Comparison of ENCODE assay signal across 38 cellular contexts in the genomic region with DNA sequence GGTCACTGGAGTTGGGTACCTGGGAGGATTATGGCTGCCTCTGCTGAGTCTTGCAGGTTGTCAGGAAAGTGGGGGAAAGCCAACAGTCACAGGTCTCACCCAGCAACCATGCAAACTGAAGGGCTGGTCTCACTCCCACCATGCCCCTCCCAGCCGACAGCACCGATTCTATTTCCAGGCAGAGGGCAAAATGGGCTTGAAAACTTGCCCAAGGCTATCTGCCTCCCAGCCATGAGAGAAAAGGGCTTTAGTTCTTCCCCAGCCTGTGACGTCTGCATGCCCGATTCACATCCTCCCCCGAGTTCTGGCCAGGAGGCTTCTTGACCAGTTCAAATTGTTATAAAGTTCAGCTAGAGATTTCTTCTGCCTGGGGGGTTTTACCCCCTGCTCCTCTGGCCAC. TPM values are rescaled to one million over a fixed set of nuclear protein-coding genes. Genes with fewer than 3 reads are reported as not detected.
"Had no signal": no experiment of that assay in that cellular context is flagged by ENCODE, and none has a peak within 500 bp of the region (broad histone marks: within the 10 kb centered on the region; RNA-seq: fewer than 3 reads in every experiment).

No MANE protein-coding gene starts in this region.

- H3K27me3 Mint-ChIP-seq: activated B cell treated with CpG ODN at 0.5 μM for 24 hours; activated CD4-positive, alpha-beta memory T cell treated with anti-CD3 and anti-CD28 coated beads for 36 hours; activated CD4-positive, alpha-beta T cell treated with anti-CD3 and anti-CD28 coated beads, Interleukin-2, amount 10 ng/mL, durations not matched to agents 24 days and 14 days; activated CD8-positive, alpha-beta T cell treated with anti-CD3 and anti-CD28 coated beads for 36 hours; activated naive CD8-positive, alpha-beta T cell treated with anti-CD3 and anti-CD28 coated beads for 36 hours; activated T-helper 17 cell treated with anti-CD3 and anti-CD28 coated beads, Interleukin-2, amount 50 U/mL, for 72 hours had no signal

- H3K27me3 ChIP-seq: adrenal gland, body of pancreas, brain microvascular endothelial cell, breast epithelium had no signal

- ATAC-seq: activated CD8-positive, alpha-beta T cell treated with anti-CD3 and anti-CD28 coated beads for 36 hours; activated naive CD4-positive, alpha-beta T cell treated with anti-CD3 and anti-CD28 coated beads, Interleukin-2, amount 50 U/mL, for 72 hours; activated T-cell treated with anti-CD3 and anti-CD28 coated beads, Interleukin-2, amount 50 U/mL, for 4 hours; activated T-cell treated with anti-CD3 and anti-CD28 coated beads, Interleukin-2, amount 50 U/mL, for 72 hours; activated T-helper 17 cell treated with anti-CD3 and anti-CD28 coated beads, Interleukin-2, amount 50 U/mL, for 72 hours; body of pancreas had no signal

- H3K27ac ChIP-seq: adrenal gland, body of pancreas, brain microvascular endothelial cell, breast epithelium, VCaP had no signal

- H3K36me3 ChIP-seq: adrenal gland, brain microvascular endothelial cell, breast epithelium had no signal

- H3K9me3 Mint-ChIP-seq: activated T-helper 17 cell treated with anti-CD3 and anti-CD28 coated beads, Interleukin-2, amount 50 U/mL, for 72 hours had no signal

- H3K4me3 ChIP-seq: adrenal gland, body of pancreas, breast epithelium had no signal

- H3K4me3 Mint-ChIP-seq: activated B cell treated with CpG ODN at 0.5 μM for 24 hours; activated CD4-positive, alpha-beta memory T cell treated with anti-CD3 and anti-CD28 coated beads for 36 hours; activated CD4-positive, alpha-beta T cell treated with anti-CD3 and anti-CD28 coated beads, Interleukin-2, amount 10 ng/mL, durations not matched to agents 24 days and 14 days; activated CD8-positive, alpha-beta T cell treated with anti-CD3 and anti-CD28 coated beads for 36 hours; activated naive CD4-positive, alpha-beta T cell treated with anti-CD3 and anti-CD28 coated beads for 36 hours; activated naive CD8-positive, alpha-beta T cell treated with anti-CD3 and anti-CD28 coated beads for 36 hours; activated T-cell treated with anti-CD3 and anti-CD28 coated beads, Interleukin-2, amount 50 U/mL, for 4 hours; activated T-cell treated with anti-CD3 and anti-CD28 coated beads, Interleukin-2, amount 50 U/mL, for 72 hours; activated T-helper 1 cell treated with anti-CD3 and anti-CD28 coated beads, Interleukin-12 subunit alpha, Interleukin-12 subunit beta, Interleukin-2, Interleukin-4 antibody, amounts not matched to agents 30 ng/mL and 10 ng/mL and 1 ng/mL, durations not matched to agents 14 hours and 24 hours and 36 hours; activated T-helper 17 cell treated with anti-CD3 and anti-CD28 coated beads, Interleukin-2, amount 50 U/mL, for 72 hours; T-helper 1 cell treated with Interleukin-12 subunit alpha and Interleukin-12 subunit beta and Interleukin-4 antibody, amounts not matched to agents 30 μg/mL and 1 μg/mL, for 36 hours; T-helper 2 cell treated with Interferon-gamma antibody and Interleukin-4, amounts not matched to agents 5 μg/mL and 100 μg/mL, for 36 hours had no signal

- DNase-seq: activated B cell treated with CpG ODN at 0.5 μM for 24 hours; activated CD4-positive, alpha-beta memory T cell treated with anti-CD3 and anti-CD28 coated beads for 36 hours; activated CD4-positive, alpha-beta T cell treated with anti-CD3 and anti-CD28 coated beads for 4 hours; activated CD4-positive, alpha-beta T cell treated with anti-CD3 and anti-CD28 coated beads, Interleukin-2, amount 10 ng/mL, durations not matched to agents 24 days and 14 days; activated CD4-positive, alpha-beta T cell treated with anti-CD3 and anti-CD28 coated beads, Interleukin-2, amount 50 U/mL, for 1 hour; activated CD4-positive, alpha-beta T cell treated with anti-CD3 and anti-CD28 coated beads, Interleukin-2, amount 50 U/mL, for 4 hours; activated CD4-positive, CD25-positive, alpha-beta regulatory T cell treated with anti-CD3 and anti-CD28 coated beads, Interleukin-2, amount 50 U/mL, for 72 hours; activated CD8-positive, alpha-beta memory T cell treated with anti-CD3 and anti-CD28 coated beads, Interleukin-2, amount 50 U/mL, for 4 hours; activated CD8-positive, alpha-beta T cell treated with anti-CD3 and anti-CD28 coated beads for 36 hours; activated effector memory CD4-positive, alpha-beta T cell treated with anti-CD3 and anti-CD28 coated beads, Interleukin-2, amount 50 U/mL, for 16 hours; activated gamma-delta T cell treated with Interleukin-2 at 50 U/mL for 16 hours; activated naive CD4-positive, alpha-beta T cell; activated naive CD4-positive, alpha-beta T cell treated with anti-CD3 and anti-CD28 coated beads for 36 hours; activated naive CD4-positive, alpha-beta T cell treated with anti-CD3 and anti-CD28 coated beads, Interleukin-2, amount 50 U/mL, for 16 hours; activated naive CD8-positive, alpha-beta T cell treated with anti-CD3 and anti-CD28 coated beads for 36 hours; activated T-cell treated with anti-CD3 and anti-CD28 coated beads for 4 hours; activated T-cell treated with anti-CD3 and anti-CD28 coated beads, Interleukin-2, amount 50 U/mL, for 1 hour; activated T-cell treated with anti-CD3 and anti-CD28 coated beads, Interleukin-2, amount 50 U/mL, for 4 hours; activated T-cell treated with anti-CD3 and anti-CD28 coated beads, Interleukin-2, amount 50 U/mL, for 72 hours; adrenal gland; amniotic stem cell; aorta; body of pancreas; brain microvascular endothelial cell; central memory CD4-positive, alpha-beta T cell; T-helper 2 cell; T-helper 9 cell had no signal

- H3K27ac Mint-ChIP-seq: activated B cell treated with CpG ODN at 0.5 μM for 24 hours; activated CD4-positive, alpha-beta memory T cell treated with anti-CD3 and anti-CD28 coated beads for 36 hours; activated CD4-positive, alpha-beta T cell treated with anti-CD3 and anti-CD28 coated beads, Interleukin-2, amount 10 ng/mL, durations not matched to agents 24 days and 14 days; activated CD8-positive, alpha-beta T cell treated with anti-CD3 and anti-CD28 coated beads for 36 hours; activated naive CD4-positive, alpha-beta T cell treated with anti-CD3 and anti-CD28 coated beads for 36 hours; activated naive CD8-positive, alpha-beta T cell treated with anti-CD3 and anti-CD28 coated beads for 36 hours; activated T-cell treated with anti-CD3 and anti-CD28 coated beads, Interleukin-2, amount 50 U/mL, for 72 hours; activated T-helper 1 cell treated with anti-CD3 and anti-CD28 coated beads, Interleukin-12 subunit alpha, Interleukin-12 subunit beta, Interleukin-2, Interleukin-4 antibody, amounts not matched to agents 30 ng/mL and 10 ng/mL and 1 ng/mL, durations not matched to agents 14 hours and 24 hours and 36 hours; activated T-helper 17 cell treated with anti-CD3 and anti-CD28 coated beads, Interleukin-2, amount 50 U/mL, for 72 hours; T-helper 1 cell treated with Interleukin-12 subunit alpha and Interleukin-12 subunit beta and Interleukin-4 antibody, amounts not matched to agents 30 μg/mL and 1 μg/mL, for 36 hours; T-helper 2 cell treated with Interferon-gamma antibody and Interleukin-4, amounts not matched to agents 5 μg/mL and 100 μg/mL, for 36 hours had no signal

- H3K4me1 ChIP-seq: adrenal gland, body of pancreas, breast epithelium had no signal

RNA-seq across cellular contexts. Expression of gene TAS2R42, which starts 42.4 kb away (rescaled TPM):
- total RNA-seq: activated B cell treated with CpG ODN at 0.5 μM for 24 hours; activated CD4-positive, alpha-beta memory T cell treated with anti-CD3 and anti-CD28 coated beads for 36 hours; activated CD4-positive, alpha-beta T cell treated with anti-CD3 and anti-CD28 coated beads, Interleukin-2, amount 10 ng/mL, durations not matched to agents 24 days and 14 days; activated CD8-positive, alpha-beta memory T cell treated with anti-CD3 and anti-CD28 coated beads for 36 hours; activated CD8-positive, alpha-beta T cell treated with anti-CD3 and anti-CD28 coated beads for 36 hours; activated naive CD4-positive, alpha-beta T cell treated with anti-CD3 and anti-CD28 coated beads for 36 hours; activated naive CD4-positive, alpha-beta T cell treated with anti-CD3 and anti-CD28 coated beads, Interleukin-2, amount 50 U/mL, for 72 hours; activated naive CD8-positive, alpha-beta T cell treated with anti-CD3 and anti-CD28 coated beads for 36 hours; activated T-cell treated with anti-CD3 and anti-CD28 coated beads, Interleukin-2, amount 50 U/mL, for 4 hours; activated T-cell treated with anti-CD3 and anti-CD28 coated beads, Interleukin-2, amount 50 U/mL, for 72 hours; activated T-helper 1 cell treated with anti-CD3 and anti-CD28 coated beads, Interleukin-12 subunit alpha, Interleukin-12 subunit beta, Interleukin-2, Interleukin-4 antibody, amounts not matched to agents 30 ng/mL and 10 ng/mL and 1 ng/mL, durations not matched to agents 14 hours and 24 hours and 36 hours; activated T-helper 17 cell treated with anti-CD3 and anti-CD28 coated beads, Interleukin-2, amount 50 U/mL, for 72 hours; adrenal gland; aorta; astrocyte; body of pancreas; breast epithelium; cardiac septum; cerebellum had no signal
- polyA plus RNA-seq: adrenal gland, aorta had no signal

RNA-seq across cellular contexts. Expression of gene TAS2R43, which starts 52.2 kb away (rescaled TPM):
- total RNA-seq: activated CD8-positive, alpha-beta memory T cell treated with anti-CD3 and anti-CD28 coated beads for 36 hours had no signal
- polyA plus RNA-seq: adrenal gland, aorta had no signal
